In genomic region chr5:81006955-81007636, GRCh38 we compare ENCODE assay signal across 11 cellular contexts. TPM values are rescaled to one million over a fixed set of nuclear protein-coding genes. Genes with fewer than 3 reads are reported as not detected.
A peak's percentile ranks its signal among the peaks of the same experiment; 100 is the strongest.
DNase-seq lines count a peak whose midpoint lies in the region; ATAC-seq and TF ChIP-seq lines count a peak whose summit lies in the region.
"Had no signal": no experiment of that assay in that cellular context is flagged by ENCODE, and none has a peak within 500 bp of the region (broad histone marks: within the 10 kb centered on the region; RNA-seq: fewer than 3 reads in every experiment).

No MANE protein-coding gene starts in this region.

- no peaks in the 10 kb centered on the region for H3K9me3 Mint-ChIP-seq in CD4-positive, alpha-beta memory T cell
- H3K9me3 Mint-ChIP-seq in activated T-cell treated with anti-CD3 and anti-CD28 coated beads, Interleukin-2, amount 50 U/mL, for 72 hours = no peaks in the 10 kb centered on the region
- no peaks in the 10 kb centered on the region for H3K9me3 Mint-ChIP-seq in natural killer cell treated with Interleukin-12 subunit alpha and Interleukin-12 subunit beta and Interleukin-15 and Interleukin-18, amount 100 ng/mL, for 72 hours

- CTCF ChIA-PET in CD4-positive, alpha-beta memory T cell (lab: Charles Lee; ENCODE audit: partially characterized antibody) = interaction anchor here (0.6 to 3.4 kb wide), 14 partner anchors 11 to 188 kb away, joined by 3 to 13 read pairs (median 4); partner anchors contain the start of gene RASGRF2

- DNase-seq in CD4-positive, alpha-beta memory T cell = peak; percentile 80 to 84 (median 84)
- DNase-seq in T-helper 17 cell (peak in 1 of 3 donors; percentile 12), NCI-H510A (lab: John Stamatoyannopoulos, UW) (no peak), GM13977 (ENCODE audit: low spot score) (no peak), GM19240 (ENCODE audit: insufficient read length, low spot score) (no peak)
- DNase-seq in activated T-cell treated with anti-CD3 and anti-CD28 coated beads, Interleukin-2, amount 50 U/mL, for 72 hours = peak; percentile 57 to 67
- DNase-seq in natural killer cell treated with Interleukin-12 subunit alpha and Interleukin-12 subunit beta and Interleukin-15 and Interleukin-18, amount 100 ng/mL, for 72 hours (ENCODE audit: low spot score) = no peak
- DNase-seq: NCI-H1436; NK-92 treated with Interleukin-12 subunit alpha and Interleukin-12 subunit beta, amount 100 ng/mL, for 24 hours; T1000 had no signal

- H3K4me3 Mint-ChIP-seq in CD4-positive, alpha-beta memory T cell = peak overlapping the region; percentile 83 to 94 (median 88)
- peak overlapping the region; percentile 90 for H3K4me3 Mint-ChIP-seq in T-helper 17 cell
- H3K4me3 Mint-ChIP-seq in activated T-cell treated with anti-CD3 and anti-CD28 coated beads, Interleukin-2, amount 50 U/mL, for 72 hours = peak overlapping the region; percentile 81 to 89
- peak overlapping the region; percentile 73 for H3K4me3 Mint-ChIP-seq in natural killer cell treated with Interleukin-12 subunit alpha and Interleukin-12 subunit beta and Interleukin-15 and Interleukin-18, amount 100 ng/mL, for 72 hours

- intact Hi-C loops in CD4-positive, alpha-beta memory T cell (cut with micrococcal nuclease) = loop anchor here (1.0 to 5.0 kb wide), 4 partner anchors 18 to 600 kb away; partner anchors contain the start of genes RASGRF2 and ZFYVE16

- in situ Hi-C loops in GM13977 (cut with MboI; ENCODE audit: low pct_unique_long_range_greater_than_20kb, low sequenced_read_pairs, unreplicated experiment) = no loop called here

- H3K9me3 ChIP-seq in CD4-positive, alpha-beta memory T cell (ENCODE audit: control insufficient read depth in 1 of 2, low read length in 2 of 2) = no peaks in the 10 kb centered on the region
- no peaks in the 10 kb centered on the region for H3K9me3 ChIP-seq in T-helper 17 cell (ENCODE audit: control insufficient read depth, low read length, poor library complexity, severe bottlenecking)

- POLR2A ChIA-PET in CD4-positive, alpha-beta memory T cell (lab: Charles Lee; ENCODE audit: partially characterized antibody) = interaction anchor here (0.6 to 4.0 kb wide), 25 partner anchors 9 to 1017 kb away, joined by 3 to 70 read pairs (median 4); partner anchors contain the start of genes DHFR, MSH3 and RASGRF2

- TF ChIP-seq CTCF in GM13977 (IDR thresholded peaks at IDR 0.05; ENCODE audit: extremely low read depth, insufficient read depth, missing control alignments) = no peak

- H3K4me3 ChIP-seq in CD4-positive, alpha-beta memory T cell (ENCODE audit: low read length in 2 of 2) = peak overlapping the region; percentile 2 to 41

- no peaks in the 10 kb centered on the region for H3K27me3 Mint-ChIP-seq in CD4-positive, alpha-beta memory T cell
- H3K27me3 Mint-ChIP-seq in T-helper 17 cell = no peaks in the 10 kb centered on the region
- H3K27me3 Mint-ChIP-seq in activated T-cell treated with anti-CD3 and anti-CD28 coated beads, Interleukin-2, amount 50 U/mL, for 72 hours (ENCODE audit: low read depth) = no peaks in the 10 kb centered on the region
- no peaks in the 10 kb centered on the region for H3K27me3 Mint-ChIP-seq in natural killer cell treated with Interleukin-12 subunit alpha and Interleukin-12 subunit beta and Interleukin-15 and Interleukin-18, amount 100 ng/mL, for 72 hours

- H3K36me3 ChIP-seq in CD4-positive, alpha-beta memory T cell (ENCODE audit: insufficient read depth, low read length) = no peaks in the 10 kb centered on the region

- H3K27ac Mint-ChIP-seq in CD4-positive, alpha-beta memory T cell = peak overlapping the region; percentile 89 to 99 (median 94)
- H3K27ac Mint-ChIP-seq in T-helper 17 cell = peak overlapping the region; percentile 98
- peak overlapping the region; percentile 96 for H3K27ac Mint-ChIP-seq in activated T-cell treated with anti-CD3 and anti-CD28 coated beads, Interleukin-2, amount 50 U/mL, for 72 hours
- H3K27ac Mint-ChIP-seq in natural killer cell treated with Interleukin-12 subunit alpha and Interleukin-12 subunit beta and Interleukin-15 and Interleukin-18, amount 100 ng/mL, for 72 hours = peak overlapping the region; percentile 53 to 84

- ATAC-seq in T-helper 17 cell (peak; percentile 93), HG03095 (IDR thresholded peaks at IDR 0.05; ENCODE audit: unreplicated experiment) (no peak)
- ATAC-seq in activated T-cell treated with anti-CD3 and anti-CD28 coated beads, Interleukin-2, amount 50 U/mL, for 72 hours (replicated peaks in 1 of 2) = peak; percentile 79 to 87
- peak; percentile 53 to 68 for ATAC-seq in natural killer cell treated with Interleukin-12 subunit alpha and Interleukin-12 subunit beta and Interleukin-15 and Interleukin-18, amount 100 ng/mL, for 72 hours

- H3K4me1 ChIP-seq in CD4-positive, alpha-beta memory T cell (ENCODE audit: insufficient read depth, low read length) = peaks cover 85% of the 10 kb centered on the region

- peaks cover 1 to 2% of the 10 kb centered on the region in 2 donors for H3K36me3 Mint-ChIP-seq in CD4-positive, alpha-beta memory T cell
- no peaks in the 10 kb centered on the region for H3K36me3 Mint-ChIP-seq in T-helper 17 cell (ENCODE audit: low read depth)
- H3K36me3 Mint-ChIP-seq in activated T-cell treated with anti-CD3 and anti-CD28 coated beads, Interleukin-2, amount 50 U/mL, for 72 hours (ENCODE audit: insufficient read depth in 2 of 2) = peaks cover under 1 to 1% of the 10 kb centered on the region in 2 donors
- H3K36me3 Mint-ChIP-seq in natural killer cell treated with Interleukin-12 subunit alpha and Interleukin-12 subunit beta and Interleukin-15 and Interleukin-18, amount 100 ng/mL, for 72 hours = no peaks in the 10 kb centered on the region

- H3K27ac ChIP-seq in CD4-positive, alpha-beta memory T cell (ENCODE audit: low read depth, low read length) = peak overlapping the region; percentile 78

- H3K4me1 Mint-ChIP-seq in CD4-positive, alpha-beta memory T cell = peaks cover 56 to 89% (median 70%) of the 10 kb centered on the region in 4 donors
- peaks cover 51% of the 10 kb centered on the region for H3K4me1 Mint-ChIP-seq in T-helper 17 cell
- peaks cover 89% of the 10 kb centered on the region for H3K4me1 Mint-ChIP-seq in activated T-cell treated with anti-CD3 and anti-CD28 coated beads, Interleukin-2, amount 50 U/mL, for 72 hours (ENCODE audit: low read depth)
- peaks cover 22 to 32% of the 10 kb centered on the region in 2 donors for H3K4me1 Mint-ChIP-seq in natural killer cell treated with Interleukin-12 subunit alpha and Interleukin-12 subunit beta and Interleukin-15 and Interleukin-18, amount 100 ng/mL, for 72 hours (ENCODE audit: low read depth in 2 of 2)

- no peaks in the 10 kb centered on the region for H3K27me3 ChIP-seq in CD4-positive, alpha-beta memory T cell (ENCODE audit: insufficient read depth, low read length)

RNA-seq across cellular contexts. Expression of gene RASGRF2, which starts 46.9 kb away (rescaled TPM):
- 10 to 100 TPM; 33.7 to 39.3 TPM for total RNA-seq in CD4-positive, alpha-beta memory T cell
- polyA plus RNA-seq in CD4-positive, alpha-beta memory T cell = 10 to 100 TPM; 10.0 to 16.9 TPM
- total RNA-seq in T-helper 17 cell = 10 to 100 TPM; 21.3 to 32.3 TPM
- total RNA-seq in activated T-cell treated with anti-CD3 and anti-CD28 coated beads, Interleukin-2, amount 50 U/mL, for 72 hours = 10 to 100 TPM; 19.9 to 20.5 TPM
- total RNA-seq in natural killer cell treated with Interleukin-12 subunit alpha and Interleukin-12 subunit beta and Interleukin-15 and Interleukin-18, amount 100 ng/mL, for 72 hours = 1 to 10 TPM; 2.3 to 6.7 TPM

Comparison
In these comparisons a context has a peak if more than half of its experiments do, and no peak if none do; other contexts are left out.
1. DNase-seq: peak in CD4-positive, alpha-beta memory T cell (5 of 5) and activated T-cell treated with anti-CD3 and anti-CD28 coated beads, Interleukin-2, amount 50 U/mL, for 72 hours (2 of 2); none in natural killer cell treated with Interleukin-12 subunit alpha and Interleukin-12 subunit beta and Interleukin-15 and Interleukin-18, amount 100 ng/mL, for 72 hours (single experiment), NCI-H510A (single experiment), GM13977 (single experiment) and GM19240 (single experiment).
2. Peak in every context shown above with its lines, with median percentiles within 50 percentile points of each other: H3K27ac Mint-ChIP-seq and H3K4me3 Mint-ChIP-seq.